In genomic region chr14:102262894-102263462, GRCh38 we compare ENCODE assay signal across 1 cellular context.
TF ChIP-seq lines count a peak whose summit lies in the region.

No MANE protein-coding gene starts in this region.

TF ChIP-seq in HepG2, 621 proteins besides CTCF, POLR2A, EP300 and RAD21 (continued from another document and continues in another):
- TF ChIP-seq ZBTB46 (CRISPR knock-in tag; IDR thresholded peaks at IDR 0.05; ENCODE audit: borderline replicate concordance) (no peak), ZNF737 (CRISPR knock-in tag; IDR thresholded peaks at IDR 0.05; ENCODE audit: borderline replicate concordance) (no peak), ZNF501 (CRISPR knock-in tag; IDR thresholded peaks at IDR 0.05) (no peak), ISX (CRISPR knock-in tag; conservative IDR thresholded peaks at IDR 0.05) (no peak), ERF (CRISPR knock-in tag; IDR thresholded peaks at IDR 0.05) (peak; percentile 65; the same call in 1 of the 2 replicates), PRDM10 (CRISPR knock-in tag; IDR thresholded peaks at IDR 0.05; ENCODE audit: low read depth) (no peak), HNRNPUL1 (IDR thresholded peaks at IDR 0.05; ENCODE audit: low read depth, low read length) (no peak), ZBTB25 (CRISPR knock-in tag; IDR thresholded peaks at IDR 0.05) (no peak), ZNF331 (CRISPR knock-in tag; IDR thresholded peaks at IDR 0.05) (peak; percentile 80), ZSCAN21 (CRISPR knock-in tag; IDR thresholded peaks at IDR 0.05; ENCODE audit: borderline replicate concordance) (no peak), MBD4 (IDR thresholded peaks at IDR 0.05; ENCODE audit: borderline replicate concordance, low read length) (no peak), SP4 (CRISPR knock-in tag; IDR thresholded peaks at IDR 0.05) (no peak), CAMTA2 (CRISPR knock-in tag; IDR thresholded peaks at IDR 0.05; ENCODE audit: borderline replicate concordance) (no peak), ARID5B (CRISPR knock-in tag; IDR thresholded peaks at IDR 0.05) (0 out of 2 replicates have a peak, but pooled peaks have one; percentile 38), ZNF615 (CRISPR knock-in tag; IDR thresholded peaks at IDR 0.05; ENCODE audit: borderline replicate concordance) (no peak), ZNF878 (CRISPR knock-in tag; IDR thresholded peaks at IDR 0.05) (no peak), SRSF1 (optimal IDR thresholded peaks at IDR 0.05; ENCODE audit: low read depth, low read length) (no peak), ZNF224 (CRISPR knock-in tag; IDR thresholded peaks at IDR 0.05) (no peak), JUND (CRISPR knock-in tag; IDR thresholded peaks at IDR 0.05) (no peak), ZNF577 (CRISPR knock-in tag; IDR thresholded peaks at IDR 0.05; ENCODE audit: borderline replicate concordance, low read depth) (no peak), ZNF124 (CRISPR knock-in tag; IDR thresholded peaks at IDR 0.05) (no peak), MNT (IDR thresholded peaks at IDR 0.05) (no peak), ZNF264 (CRISPR knock-in tag; IDR thresholded peaks at IDR 0.05) (no peak), PATZ1 (CRISPR knock-in tag; IDR thresholded peaks at IDR 0.05) (no peak), TRIM22 (IDR thresholded peaks at IDR 0.05) (no peak), HES4 (CRISPR knock-in tag; IDR thresholded peaks at IDR 0.05; ENCODE audit: borderline replicate concordance) (no peak), NCOA5 (CRISPR knock-in tag; IDR thresholded peaks at IDR 0.05) (no peak), NFE2 (CRISPR knock-in tag; IDR thresholded peaks at IDR 0.05) (no peak), KDM4B (CRISPR knock-in tag; IDR thresholded peaks at IDR 0.05) (no peak; the same call in 1 of the 2 replicates), GATAD1 (CRISPR knock-in tag; IDR thresholded peaks at IDR 0.05) (no peak), FOXP1 (IDR thresholded peaks at IDR 0.05) (no peak), FOXP1 (CRISPR knock-in tag; IDR thresholded peaks at IDR 0.05) (no peak), MBNL3 (CRISPR knock-in tag; conservative IDR thresholded peaks at IDR 0.05) (no peak), SOX6 (IDR thresholded peaks at IDR 0.05) (no peak), SOX6 (CRISPR knock-in tag; IDR thresholded peaks at IDR 0.05) (peak; percentile 67), ZNF160 (CRISPR knock-in tag; IDR thresholded peaks at IDR 0.05) (no peak), HMG20B (CRISPR knock-in tag; conservative IDR thresholded peaks at IDR 0.05) (no peak), ZNF121 (CRISPR knock-in tag; IDR thresholded peaks at IDR 0.05) (no peak), ETS1 (CRISPR knock-in tag; IDR thresholded peaks at IDR 0.05) (no peak), ZSCAN20 (CRISPR knock-in tag; IDR thresholded peaks at IDR 0.05; ENCODE audit: borderline replicate concordance) (no peak), ZNF20 (CRISPR knock-in tag; IDR thresholded peaks at IDR 0.05) (no peak), PAX8 (CRISPR knock-in tag; IDR thresholded peaks at IDR 0.05; ENCODE audit: borderline replicate concordance) (no peak), GRHL1 (CRISPR knock-in tag; conservative IDR thresholded peaks at IDR 0.05) (no peak), ZFP62 (CRISPR knock-in tag; IDR thresholded peaks at IDR 0.05) (no peak), ZBTB21 (CRISPR knock-in tag; IDR thresholded peaks at IDR 0.05) (no peak), ELF4 (CRISPR knock-in tag; IDR thresholded peaks at IDR 0.05; ENCODE audit: borderline replicate concordance) (no peak), PRMT3 (CRISPR knock-in tag; IDR thresholded peaks at IDR 0.05; ENCODE audit: borderline replicate concordance, low read depth) (no peak)
